Comparison of ENCODE assay signal across 11 cellular contexts in the genomic region with DNA sequence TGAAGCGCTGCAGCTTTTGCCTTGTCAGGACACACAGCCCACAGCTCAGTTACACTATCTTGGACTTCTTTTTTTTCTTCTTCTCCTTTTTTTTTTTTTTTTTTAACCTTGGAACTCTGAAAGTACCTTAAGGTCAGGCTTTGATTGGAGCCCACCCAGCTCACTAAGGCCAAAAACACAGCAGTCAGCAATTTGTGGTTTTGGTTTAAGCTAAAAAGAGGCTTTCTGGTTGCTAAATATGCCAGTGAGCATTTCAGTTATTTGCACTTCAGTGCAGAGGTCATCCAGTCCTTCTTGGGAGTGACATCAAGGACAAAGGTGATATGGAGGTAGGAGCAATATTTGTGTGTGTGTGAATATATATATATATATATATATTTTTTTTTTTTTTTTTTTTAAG. TPM values are rescaled to one million over a fixed set of nuclear protein-coding genes. Genes with fewer than 3 reads are reported as not detected.
DNase-seq lines count a peak whose midpoint lies in the region; ATAC-seq and TF ChIP-seq lines count a peak whose summit lies in the region.
"Had no signal": no experiment of that assay in that cellular context is flagged by ENCODE, and none has a peak within 500 bp of the region (broad histone marks: within the 10 kb centered on the region; RNA-seq: fewer than 3 reads in every experiment).

No MANE protein-coding gene starts in this region.

- peak; percentile 25 for DNase-seq in GM12865 (ENCODE audit: low read depth)
- DNase-seq in activated CD8-positive, alpha-beta T cell treated with anti-CD3 and anti-CD28 coated beads, Interleukin-2, amount 10 ng/mL, durations not matched to agents 7 days and 5 days, result no peak
- DNase-seq in myocyte (ENCODE audit: low read depth), result peak; percentile 20
- no peak for DNase-seq in A673 (ENCODE audit: low spot score)
- no peak for DNase-seq in GM13976 (ENCODE audit: low spot score)
- no peak for DNase-seq in upper lobe of left lung
- DNase-seq: GM23248, head of caudate nucleus, NCI-H2081 had no signal

- H3K36me3 Mint-ChIP-seq in activated CD8-positive, alpha-beta T cell treated with anti-CD3 and anti-CD28 coated beads, Interleukin-2, amount 10 ng/mL, durations not matched to agents 7 days and 5 days (ENCODE audit: low read depth), result peaks cover 14% of the 10 kb centered on the region

- intact Hi-C loops in A673 (cut with micrococcal nuclease; ENCODE audit: unreplicated experiment), result no loop called here

- H3K9ac ChIP-seq in BLaER1, result no peak overlapping the region

- no peaks in the 10 kb centered on the region for H3K9me3 Mint-ChIP-seq in activated CD8-positive, alpha-beta T cell treated with anti-CD3 and anti-CD28 coated beads, Interleukin-2, amount 10 ng/mL, durations not matched to agents 7 days and 5 days (ENCODE audit: insufficient read depth)

- H3K4me1 ChIP-seq in BLaER1, result peaks cover 41% of the 10 kb centered on the region
- no peaks in the 10 kb centered on the region for H3K4me1 ChIP-seq in A673 (ENCODE audit: insufficient read depth, low read length, poor library complexity, severe bottlenecking)
- peaks cover 12 to 24% (median 17%) of the 10 kb centered on the region in 4 donors for H3K4me1 ChIP-seq in upper lobe of left lung

- in situ Hi-C loops in GM13976 (cut with MboI; ENCODE audit: low sequenced_read_pairs, unreplicated experiment), result no loop called here

- H3K27me3 ChIP-seq in BLaER1 (no peaks in the 10 kb centered on the region), A673 (replicated peaks; ENCODE audit: insufficient read depth, low read depth, low read length, poor library complexity) (no peaks in the 10 kb centered on the region), upper lobe of left lung (no peaks in the 10 kb centered on the region)

- H3K4me1 Mint-ChIP-seq in activated CD8-positive, alpha-beta T cell treated with anti-CD3 and anti-CD28 coated beads, Interleukin-2, amount 10 ng/mL, durations not matched to agents 7 days and 5 days (ENCODE audit: low read depth), result peaks cover 35% of the 10 kb centered on the region

- no peak overlapping the region for H3K4me3 ChIP-seq in BLaER1
- H3K4me3 ChIP-seq in GM12865 (ENCODE audit: low read depth, low read length), result no peak overlapping the region
- H3K4me3 ChIP-seq in A673 (ENCODE audit: low read depth, low read length, poor library complexity, severe bottlenecking), result no peak overlapping the region
- H3K4me3 ChIP-seq in upper lobe of left lung, result no peak overlapping the region

- ATAC-seq in activated CD8-positive, alpha-beta T cell treated with anti-CD3 and anti-CD28 coated beads, Interleukin-2, amount 10 ng/mL, durations not matched to agents 7 days and 5 days, result no peak
- ATAC-seq in HG03159 (IDR thresholded peaks at IDR 0.05; ENCODE audit: unreplicated experiment) (no peak), upper lobe of left lung (ENCODE audit: low FRiP score in 2 of 2) (no peak)

- H3K27ac ChIP-seq in BLaER1, result no peak overlapping the region
- H3K27ac ChIP-seq in A673 (ENCODE audit: low read depth, low read length, poor library complexity, severe bottlenecking), result no peak overlapping the region
- peak overlapping the region in 2 of 4 donors; percentile 84 to 88 for H3K27ac ChIP-seq in upper lobe of left lung
- H3K27ac ChIP-seq: GM23248 had no signal

- peak overlapping the region; percentile 78 for H3K27ac Mint-ChIP-seq in activated CD8-positive, alpha-beta T cell treated with anti-CD3 and anti-CD28 coated beads, Interleukin-2, amount 10 ng/mL, durations not matched to agents 7 days and 5 days

- WGBS in upper lobe of left lung, 2 donors, result 60 to 84% methylated on average over 1 of the region's 1 CpG

- POLR2A ChIA-PET in activated CD8-positive, alpha-beta T cell treated with anti-CD3 and anti-CD28 coated beads, Interleukin-2, amount 10 ng/mL, durations not matched to agents 7 days and 5 days (lab: Charles Lee), result interaction anchor here (0.6 to 4.1 kb wide), 7 partner anchors 11 to 180 kb away, joined by 3 to 74 read pairs (median 5); a partner anchor contains a TSS
- POLR2A ChIA-PET in A673 (lab: Charles Lee; ENCODE audit: low non-redundant PET), result no interaction called here

- no peaks in the 10 kb centered on the region for H3K27me3 Mint-ChIP-seq in activated CD8-positive, alpha-beta T cell treated with anti-CD3 and anti-CD28 coated beads, Interleukin-2, amount 10 ng/mL, durations not matched to agents 7 days and 5 days (ENCODE audit: low read depth)

- H3K36me3 ChIP-seq in BLaER1 (0 out of 2 replicates have a peak, but pooled peaks cover 1% of the 10 kb centered on the region), A673 (ENCODE audit: insufficient read depth, low read length, poor library complexity, severe bottlenecking) (no peaks in the 10 kb centered on the region), upper lobe of left lung (peaks cover 0 to 1% (median 0%) of the 10 kb centered on the region in 4 donors)

- H4K20me1 ChIP-seq in BLaER1, result no peaks in the 10 kb centered on the region

- CTCF ChIA-PET in activated CD8-positive, alpha-beta T cell treated with anti-CD3 and anti-CD28 coated beads, Interleukin-2, amount 10 ng/mL, durations not matched to agents 7 days and 5 days (lab: Charles Lee), result interaction anchor here (0.7 to 2.7 kb wide), 10 partner anchors 10 to 158 kb away, joined by 3 to 10 read pairs (median 5); a partner anchor contains a TSS
- CTCF ChIA-PET in A673 (lab: Charles Lee), result no interaction called here

- no peak for TF ChIP-seq CTCF in GM12865 (IDR thresholded peaks at IDR 0.05; ENCODE audit: insufficient read depth, low read depth, low read length, missing control alignments)
- no peak for TF ChIP-seq CTCF in A673 (conservative IDR thresholded peaks at IDR 0.05; ENCODE audit: low read depth, low read length)
- no peak for TF ChIP-seq CTCF in GM13976 (IDR thresholded peaks at IDR 0.05; ENCODE audit: borderline replicate concordance, control extremely low read depth, extremely low read depth, insufficient read depth, missing control alignments)
- TF ChIP-seq CTCF in upper lobe of left lung (IDR thresholded peaks at IDR 0.05), result no peak

- H3K9me3 ChIP-seq in BLaER1 (no peaks in the 10 kb centered on the region), A673 (ENCODE audit: low read depth, low read length, poor library complexity, severe bottlenecking) (no peaks in the 10 kb centered on the region), upper lobe of left lung (no peaks in the 10 kb centered on the region)

- BruUV-seq in A673 (replicated peaks; lab: Mats Ljungman, UMichigan), result no TSS peak

- TF ChIP-seq POLR2A in upper lobe of left lung (IDR thresholded peaks at IDR 0.05), result no peak

- TF ChIP-seq EP300 in upper lobe of left lung (IDR thresholded peaks at IDR 0.05), result no peak

- H3K4me3 Mint-ChIP-seq in activated CD8-positive, alpha-beta T cell treated with anti-CD3 and anti-CD28 coated beads, Interleukin-2, amount 10 ng/mL, durations not matched to agents 7 days and 5 days, result peak overlapping the region; percentile 19

- H3K4me2 ChIP-seq in BLaER1, result peak overlapping the region; percentile 34; the same call in 1 of the 2 replicates

RNA-seq across cellular contexts. Expression of a gene that starts 1.7 kb away (rescaled TPM):
- 10 to 100 TPM; 29.9 to 33.1 TPM for total RNA-seq in activated CD8-positive, alpha-beta T cell treated with anti-CD3 and anti-CD28 coated beads, Interleukin-2, amount 10 ng/mL, durations not matched to agents 7 days and 5 days
- total RNA-seq in myocyte (23.7 and 37.9 TPM in 2 replicates), A673 (2021) (4.1 and 4.9 TPM in 2 replicates), upper lobe of left lung (10 to 100 TPM; 15.1 to 32.7 (median 19.2) TPM)
- 30.2 TPM for polyA plus RNA-seq in myocyte (2012)

RNA-seq across cellular contexts. Expression of a gene that starts 21.7 kb away (rescaled TPM):
- 100 to 1,000 TPM; 102 to 112 TPM for total RNA-seq in activated CD8-positive, alpha-beta T cell treated with anti-CD3 and anti-CD28 coated beads, Interleukin-2, amount 10 ng/mL, durations not matched to agents 7 days and 5 days
- total RNA-seq in myocyte (87.2 and 88.5 TPM in 2 replicates), A673 (2021) (70.8 and 76.8 TPM in 2 replicates), upper lobe of left lung (100 to 1,000 TPM in 2 of 6 donors, 10 to 100 TPM in 4; 81.2 to 190 (median 91.0) TPM)
- polyA plus RNA-seq in myocyte (2012), result 76.8 TPM

RNA-seq across cellular contexts. Expression of a gene that starts 49.3 kb away (rescaled TPM):
- 10 to 100 TPM; 35.9 to 40.2 TPM for total RNA-seq in activated CD8-positive, alpha-beta T cell treated with anti-CD3 and anti-CD28 coated beads, Interleukin-2, amount 10 ng/mL, durations not matched to agents 7 days and 5 days
- 41.8 and 47.6 TPM in 2 replicates for total RNA-seq in myocyte
- 22.0 TPM for polyA plus RNA-seq in myocyte (2012)
- 25.6 and 35.8 TPM in 2 replicates for total RNA-seq in A673 (2021)
- 10 to 100 TPM; 13.0 to 62.3 (median 31.4) TPM for total RNA-seq in upper lobe of left lung

Comparison
In these comparisons a context has a peak if more than half of its experiments do, and no peak if none do; other contexts are left out.
1. DNase-seq: peak in GM12865 (single experiment) and myocyte (single experiment); none in activated CD8-positive, alpha-beta T cell treated with anti-CD3 and anti-CD28 coated beads, Interleukin-2, amount 10 ng/mL, durations not matched to agents 7 days and 5 days (single experiment), A673 (single experiment), GM13976 (single experiment) and upper lobe of left lung (0 of 2).